ENCODE assay signal across 20 cellular contexts in genomic region chr1:44507490-44508396, GRCh38.
DNase-seq lines count a peak whose midpoint lies in the region; TF ChIP-seq lines count a peak whose summit lies in the region.
"Had no signal": no experiment of that assay in that cellular context is flagged by ENCODE, and none has a peak within 500 bp of the region (broad histone marks: within the 10 kb centered on the region; RNA-seq: fewer than 3 reads in every experiment).

No MANE protein-coding gene starts in this region.

- POLR2A ChIA-PET in GM10248 (lab: Yijun Ruan, JAX) = no interaction called here

- peak overlapping the region; percentile 2; the same call in 1 of the 2 replicates for H3K9ac ChIP-seq in iPS-20b (ENCODE audit: low read depth, low read length)
- H3K9ac ChIP-seq in colonic mucosa (ENCODE audit: low read depth in 2 of 2, low read length in 2 of 2) = no peak overlapping the region

- H3K36me3 ChIP-seq in H7 (replicated peaks; ENCODE audit: control insufficient read depth, insufficient read depth, low read length) (no peaks in the 10 kb centered on the region), iPS-20b (ENCODE audit: insufficient read depth, low read depth, low read length) (no peaks in the 10 kb centered on the region), colonic mucosa (no peaks in the 10 kb centered on the region), transverse colon (no peaks in the 10 kb centered on the region)
- H3K36me3 ChIP-seq: heart right ventricle, neutrophil had no signal

- 67 to 82% methylated on average over 1 to 26 of the region's 26 CpGs for whole genome bisulfite sequencing in transverse colon (ENCODE audit: low coverage in 1 of 2), 2 donors

- TF ChIP-seq EP300 in transverse colon (IDR thresholded peaks at IDR 0.05; ENCODE audit: low read depth) = no peak

- H3K27me3 ChIP-seq in H7 (ENCODE audit: control insufficient read depth, insufficient read depth, low read length) (peaks cover 20% of the 10 kb centered on the region), iPS-20b (ENCODE audit: insufficient read depth, low read length) (peaks cover 90% of the 10 kb centered on the region), colonic mucosa (no peaks in the 10 kb centered on the region), transverse colon (peaks cover 30% of the 10 kb centered on the region)
- H3K27me3 ChIP-seq: neutrophil had no signal

- DNase-seq in H7 (peak; percentile 75), amygdala (lab: John Stamatoyannopoulos, UW) (peak in 53 of 56 donors; percentile 13 to 94 (median 81)), occipital lobe (lab: John Stamatoyannopoulos, UW) (peak; percentile 81), GM10248 (ENCODE audit: extremely low spot score) (no peak), colonic mucosa (no peak), transverse colon (no peak), GM19240 (ENCODE audit: insufficient read length, low spot score) (no peak)
- DNase-seq: activated CD8-positive, alpha-beta memory T cell treated with anti-CD3 and anti-CD28 coated beads, Interleukin-2, amount 50 U/mL, for 48 hours; heart right ventricle; Karpas-422; kidney glomerular epithelial cell; NCI-H1092; NCI-H2107; NCI-H774; PC-9; right cardiac atrium; T-helper 17 cell had no signal

- intact Hi-C loops in colonic mucosa (cut with DNase I) = no loop called here
- intact Hi-C loops in transverse colon (cut with DNase I; ENCODE audit: low total_unique reads) = no loop called here

- CTCF ChIA-PET in GM10248 (lab: Yijun Ruan, JAX) = no interaction called here

- H3K9me3 ChIP-seq in iPS-20b (ENCODE audit: insufficient read depth, low read depth, low read length) = no peaks in the 10 kb centered on the region
- no peaks in the 10 kb centered on the region for H3K9me3 ChIP-seq in colonic mucosa
- H3K9me3 ChIP-seq in transverse colon = no peaks in the 10 kb centered on the region
- H3K9me3 ChIP-seq: heart right ventricle, neutrophil had no signal

- H3K4me3 ChIP-seq in H7 (ENCODE audit: insufficient read depth, low read depth, low read length) = no peak overlapping the region
- peak overlapping the region; percentile 48; the same call in 1 of the 2 replicates for H3K4me3 ChIP-seq in iPS-20b (ENCODE audit: low read length)
- H3K4me3 ChIP-seq in colonic mucosa = no peak overlapping the region
- H3K4me3 ChIP-seq in transverse colon = no peak overlapping the region
- H3K4me3 ChIP-seq: heart right ventricle, PC-9 had no signal

- TF ChIP-seq CTCF in GM10248 (IDR thresholded peaks at IDR 0.05; ENCODE audit: control extremely low read depth, extremely low read depth, low read depth, missing control alignments) (no peak), colonic mucosa (IDR thresholded peaks at IDR 0.05) (no peak), transverse colon (IDR thresholded peaks at IDR 0.05) (no peak)

- TF ChIP-seq POLR2A in transverse colon (IDR thresholded peaks at IDR 0.05) = no peak

- in situ Hi-C loops in transverse colon (cut with MboI; ENCODE audit: low pct_ligation_motif_present in 1 of 4, low pct_unique_long_range_greater_than_20kb in 1 of 4, low sequenced_read_pairs in 3 of 4) = no loop called here

- H3K27ac ChIP-seq in iPS-20b (ENCODE audit: low read length) (no peak overlapping the region), colonic mucosa (no peak overlapping the region), transverse colon (no peak overlapping the region)
- H3K27ac ChIP-seq: heart right ventricle, neutrophil, PC-9, VCaP had no signal

- H3K4me1 ChIP-seq in iPS-20b (ENCODE audit: insufficient read depth, low read length) (peaks cover 47% of the 10 kb centered on the region), colonic mucosa (no peaks in the 10 kb centered on the region), transverse colon (no peaks in the 10 kb centered on the region)

Comparison
In these comparisons a context has a peak if more than half of its experiments do, and no peak if none do; other contexts are left out.
1. DNase-seq: peak in H7 (single experiment), amygdala (53 of 56) and occipital lobe (single experiment); none in GM10248 (single experiment), colonic mucosa (single experiment), transverse colon (single experiment) and GM19240 (single experiment).